Comparison of ENCODE assay signal across 19 cellular contexts in genomic region chr4:77194366-77194765, GRCh38. TPM values are rescaled to one million over a fixed set of nuclear protein-coding genes. Genes with fewer than 3 reads are reported as not detected.
DNase-seq lines count a peak whose midpoint lies in the region; ATAC-seq and TF ChIP-seq lines count a peak whose summit lies in the region.
"Had no signal": no experiment of that assay in that cellular context is flagged by ENCODE, and none has a peak within 500 bp of the region (broad histone marks: within the 10 kb centered on the region; RNA-seq: fewer than 3 reads in every experiment).

No MANE protein-coding gene starts in this region.

- H3K27ac Mint-ChIP-seq in CD4-positive, alpha-beta T cell, result peak overlapping the region; percentile 89
- H3K27ac Mint-ChIP-seq in GM23338, result no peak overlapping the region
- peak overlapping the region; percentile 17 for H3K27ac Mint-ChIP-seq in activated CD4-positive, alpha-beta memory T cell treated with anti-CD3 and anti-CD28 coated beads, Interleukin-2, amount 10 ng/mL, durations not matched to agents 7 days and 5 days
- peak overlapping the region in 7 of 9 donors; percentile 88 to 97 (median 92) for H3K27ac Mint-ChIP-seq in naive thymus-derived CD4-positive, alpha-beta T cell

- H3K27me3 ChIP-seq in CD4-positive, alpha-beta T cell (ENCODE audit: control insufficient read depth, insufficient read depth, low read length), result no peaks in the 10 kb centered on the region
- H3K27me3 ChIP-seq in GM23338 (ENCODE audit: insufficient read depth) (peaks cover 6% of the 10 kb centered on the region; the same call in 1 of the 2 replicates), A673 (replicated peaks; ENCODE audit: insufficient read depth, low read depth, low read length, poor library complexity) (no peaks in the 10 kb centered on the region)
- peaks cover 0 to 5% of the 10 kb centered on the region in 2 donors for H3K27me3 ChIP-seq in naive thymus-derived CD4-positive, alpha-beta T cell (ENCODE audit: control insufficient read depth in 2 of 2, insufficient read depth in 2 of 2, low read length in 2 of 2)
- H3K27me3 ChIP-seq: tibial nerve had no signal

- 0 out of 2 replicates have a peak overlapping the region, but pooled peaks have one; percentile 52 for H2AFZ ChIP-seq in GM23338

- no peak overlapping the region for H3K4me3 ChIP-seq in GM23338
- no peak overlapping the region for H3K4me3 ChIP-seq in naive thymus-derived CD4-positive, alpha-beta T cell (ENCODE audit: low read length)
- no peak overlapping the region for H3K4me3 ChIP-seq in A673 (ENCODE audit: low read depth, low read length, poor library complexity, severe bottlenecking)
- no peak overlapping the region for H3K4me3 ChIP-seq in lower leg skin (ENCODE audit: low read depth, poor library complexity, severe bottlenecking)
- H3K4me3 ChIP-seq: psoas muscle had no signal

- CTCF ChIA-PET in CD4-positive, alpha-beta T cell (lab: Charles Lee), result interaction anchor here (1.2 to 2.6 kb wide), 2 partner anchors 9 to 154 kb away, joined by 3 to 11 read pairs; no protein-coding TSS in a partner anchor
- CTCF ChIA-PET in activated CD4-positive, alpha-beta memory T cell treated with anti-CD3 and anti-CD28 coated beads, Interleukin-2, amount 10 ng/mL, durations not matched to agents 7 days and 5 days (lab: Charles Lee), result interaction anchor here (1.0 to 4.2 kb wide), 6 partner anchors 9 to 149 kb away, joined by 3 to 35 read pairs (median 6); no protein-coding TSS in a partner anchor
- CTCF ChIA-PET in naive thymus-derived CD4-positive, alpha-beta T cell (lab: Charles Lee), result interaction anchor here (0.7 to 3.5 kb wide), 4 partner anchors 9 to 122 kb away, joined by 3 to 31 read pairs (median 8); no protein-coding TSS in a partner anchor
- CTCF ChIA-PET in A673 (lab: Charles Lee), result no interaction called here

- H3K4me2 ChIP-seq in GM23338, result no peak overlapping the region

- no peaks in the 10 kb centered on the region for H3K9me3 ChIP-seq in CD4-positive, alpha-beta T cell (ENCODE audit: control insufficient read depth, low read length)
- no peaks in the 10 kb centered on the region for H3K9me3 ChIP-seq in naive thymus-derived CD4-positive, alpha-beta T cell (ENCODE audit: control insufficient read depth in 2 of 3, low read length in 3 of 3)
- no peaks in the 10 kb centered on the region for H3K9me3 ChIP-seq in A673 (ENCODE audit: low read depth, low read length, poor library complexity, severe bottlenecking)
- H3K9me3 ChIP-seq: heart right ventricle, psoas muscle, tibial nerve had no signal

- H3F3A ChIP-seq in GM23338 (replicated peaks; ENCODE audit: low read depth), result no peaks in the 10 kb centered on the region

- no peaks in the 10 kb centered on the region for H3K9me3 Mint-ChIP-seq in CD4-positive, alpha-beta T cell
- no peaks in the 10 kb centered on the region for H3K9me3 Mint-ChIP-seq in GM23338
- no peaks in the 10 kb centered on the region for H3K9me3 Mint-ChIP-seq in activated CD4-positive, alpha-beta memory T cell treated with anti-CD3 and anti-CD28 coated beads, Interleukin-2, amount 10 ng/mL, durations not matched to agents 7 days and 5 days
- no peaks in the 10 kb centered on the region for H3K9me3 Mint-ChIP-seq in naive thymus-derived CD4-positive, alpha-beta T cell

- 59 to 68% methylated on average over 5 of the region's 5 CpGs for WGBS in lower leg skin, 2 donors

- peaks cover 24% of the 10 kb centered on the region for H3K4me1 Mint-ChIP-seq in CD4-positive, alpha-beta T cell (ENCODE audit: low read depth)
- H3K4me1 Mint-ChIP-seq in GM23338, result no peaks in the 10 kb centered on the region; the same call in none of the 3 replicates
- H3K4me1 Mint-ChIP-seq in activated CD4-positive, alpha-beta memory T cell treated with anti-CD3 and anti-CD28 coated beads, Interleukin-2, amount 10 ng/mL, durations not matched to agents 7 days and 5 days, result peaks cover 19% of the 10 kb centered on the region
- H3K4me1 Mint-ChIP-seq in naive thymus-derived CD4-positive, alpha-beta T cell, result peaks cover 5 to 22% (median 18%) of the 10 kb centered on the region in 7 donors

- intact Hi-C loops in CD4-positive, alpha-beta T cell (cut with DNase I, micrococcal nuclease), result no loop called here
- intact Hi-C loops in naive thymus-derived CD4-positive, alpha-beta T cell (cut with micrococcal nuclease), result loop anchor here in 1 of 2 donors (5.0 kb wide), 1 partner anchor 247 kb away; the partner anchor contains the start of gene SEPTIN11
- intact Hi-C loops in A673 (cut with micrococcal nuclease; ENCODE audit: unreplicated experiment) (no loop called here), lower leg skin (cut with DNase I; ENCODE audit: low total_unique reads) (no loop called here)

- no peaks in the 10 kb centered on the region for H3K36me3 Mint-ChIP-seq in CD4-positive, alpha-beta T cell (ENCODE audit: low read depth)
- H3K36me3 Mint-ChIP-seq in GM23338 (ENCODE audit: low read depth), result no peaks in the 10 kb centered on the region
- no peaks in the 10 kb centered on the region for H3K36me3 Mint-ChIP-seq in activated CD4-positive, alpha-beta memory T cell treated with anti-CD3 and anti-CD28 coated beads, Interleukin-2, amount 10 ng/mL, durations not matched to agents 7 days and 5 days (ENCODE audit: low read depth)
- H3K36me3 Mint-ChIP-seq in naive thymus-derived CD4-positive, alpha-beta T cell, result no peaks in the 10 kb centered on the region

- H3K36me3 ChIP-seq in GM23338 (ENCODE audit: insufficient read depth) (no peaks in the 10 kb centered on the region), A673 (ENCODE audit: insufficient read depth, low read length, poor library complexity, severe bottlenecking) (no peaks in the 10 kb centered on the region)
- no peaks in the 10 kb centered on the region for H3K36me3 ChIP-seq in naive thymus-derived CD4-positive, alpha-beta T cell (ENCODE audit: control insufficient read depth in 2 of 3, insufficient read depth in 3 of 3, low read length in 3 of 3)
- H3K36me3 ChIP-seq: heart right ventricle, tibial nerve had no signal

- H4K20me1 ChIP-seq in GM23338 (replicated peaks; ENCODE audit: insufficient read depth), result no peaks in the 10 kb centered on the region

- no peaks in the 10 kb centered on the region for H3K4me1 ChIP-seq in GM23338 (ENCODE audit: insufficient read depth)
- H3K4me1 ChIP-seq in naive thymus-derived CD4-positive, alpha-beta T cell (ENCODE audit: control insufficient read depth in 2 of 2, insufficient read depth in 2 of 2, low read length in 2 of 2), result peaks cover 0 to 6% of the 10 kb centered on the region in 2 donors
- no peaks in the 10 kb centered on the region for H3K4me1 ChIP-seq in A673 (ENCODE audit: insufficient read depth, low read length, poor library complexity, severe bottlenecking)
- H3K4me1 ChIP-seq: psoas muscle, tibial nerve had no signal

- POLR2A ChIA-PET in CD4-positive, alpha-beta T cell (lab: Charles Lee), result interaction anchor here (0.7 to 2.3 kb wide), 6 partner anchors 10 to 626 kb away, joined by 3 to 22 read pairs (median 6); partner anchors contain the start of genes CCNG2 and CCNI
- POLR2A ChIA-PET in activated CD4-positive, alpha-beta memory T cell treated with anti-CD3 and anti-CD28 coated beads, Interleukin-2, amount 10 ng/mL, durations not matched to agents 7 days and 5 days (lab: Charles Lee), result interaction anchor here (1.0 to 2.3 kb wide), 6 partner anchors 9 to 120 kb away, joined by 3 to 11 read pairs (median 6); partner anchors contain the start of gene CCNI
- POLR2A ChIA-PET in naive thymus-derived CD4-positive, alpha-beta T cell (lab: Charles Lee), result interaction anchor here (0.7 to 1.8 kb wide), 4 partner anchors 9 to 118 kb away, joined by 3 to 13 read pairs (median 4); no protein-coding TSS in a partner anchor
- POLR2A ChIA-PET in A673 (lab: Charles Lee; ENCODE audit: low non-redundant PET), result no interaction called here

- no peak for ATAC-seq in CD4-positive, alpha-beta T cell (ENCODE audit: poor library complexity)
- no peak for ATAC-seq in GM23338
- ATAC-seq in naive thymus-derived CD4-positive, alpha-beta T cell, result no peak
- no peak for ATAC-seq in HG03175 (IDR thresholded peaks at IDR 0.05; ENCODE audit: unreplicated experiment)
- ATAC-seq in GM19328 (IDR thresholded peaks at IDR 0.05; ENCODE audit: unreplicated experiment), result no peak
- ATAC-seq: psoas muscle, Right ventricle myocardium inferior had no signal

- H3K9me2 ChIP-seq in GM23338 (ENCODE audit: insufficient read depth), result no peaks in the 10 kb centered on the region

- no peaks in the 10 kb centered on the region for H3K79me2 ChIP-seq in GM23338 (replicated peaks; ENCODE audit: insufficient read depth)

- no peaks in the 10 kb centered on the region for H3K27me3 Mint-ChIP-seq in CD4-positive, alpha-beta T cell
- peaks cover 11% of the 10 kb centered on the region for H3K27me3 Mint-ChIP-seq in GM23338 (ENCODE audit: insufficient read depth, low read depth, poor library complexity)
- peaks cover 9% of the 10 kb centered on the region for H3K27me3 Mint-ChIP-seq in activated CD4-positive, alpha-beta memory T cell treated with anti-CD3 and anti-CD28 coated beads, Interleukin-2, amount 10 ng/mL, durations not matched to agents 7 days and 5 days
- peaks cover 0 to 13% (median 0%) of the 10 kb centered on the region in 5 donors for H3K27me3 Mint-ChIP-seq in naive thymus-derived CD4-positive, alpha-beta T cell

- H3K4me3 Mint-ChIP-seq in CD4-positive, alpha-beta T cell, result peak overlapping the region; percentile 88
- no peak overlapping the region for H3K4me3 Mint-ChIP-seq in GM23338
- H3K4me3 Mint-ChIP-seq in activated CD4-positive, alpha-beta memory T cell treated with anti-CD3 and anti-CD28 coated beads, Interleukin-2, amount 10 ng/mL, durations not matched to agents 7 days and 5 days, result no peak overlapping the region
- peak overlapping the region in 8 of 10 donors; percentile 78 to 92 (median 90) for H3K4me3 Mint-ChIP-seq in naive thymus-derived CD4-positive, alpha-beta T cell

- no peak for DNase-seq in CD4-positive, alpha-beta T cell
- DNase-seq in GM23338 (ENCODE audit: low spot score) (no peak), A673 (ENCODE audit: low spot score) (no peak), lower leg skin (ENCODE audit: low spot score in 2 of 2) (no peak)
- DNase-seq in activated CD4-positive, alpha-beta memory T cell treated with anti-CD3 and anti-CD28 coated beads, Interleukin-2, amount 10 ng/mL, durations not matched to agents 7 days and 5 days, result no peak
- DNase-seq in naive thymus-derived CD4-positive, alpha-beta T cell, result no peak
- DNase-seq: activated CD4-positive, alpha-beta T cell treated with anti-CD3 and anti-CD28 coated beads for 1 hour; amniotic stem cell; effector CD8-positive, alpha-beta T cell; heart right ventricle; mammary epithelial cell; NCI-H1417 treated with DMSO at 0.1 percent for 48 hours; NCI-H345; NK-92 treated with Interleukin-12 subunit alpha and Interleukin-12 subunit beta, amount 100 ng/mL, for 24 hours; psoas muscle had no signal

- no peak overlapping the region for H3K27ac ChIP-seq in CD4-positive, alpha-beta T cell (ENCODE audit: low read depth, low read length)
- H3K27ac ChIP-seq in GM23338 (ENCODE audit: low read depth), result no peak overlapping the region
- peak overlapping the region; percentile 52 for H3K27ac ChIP-seq in naive thymus-derived CD4-positive, alpha-beta T cell (ENCODE audit: low read depth, low read length)
- no peak overlapping the region for H3K27ac ChIP-seq in A673 (ENCODE audit: low read depth, low read length, poor library complexity, severe bottlenecking)
- H3K27ac ChIP-seq: psoas muscle had no signal

- no peak for TF ChIP-seq POLR2A in lower leg skin (IDR thresholded peaks at IDR 0.05)

- no peak for TF ChIP-seq CTCF in CD4-positive, alpha-beta T cell (IDR thresholded peaks at IDR 0.05)
- TF ChIP-seq CTCF in GM23338 (conservative IDR thresholded peaks at IDR 0.05; ENCODE audit: low read depth in 2 of 2) (no peak), A673 (conservative IDR thresholded peaks at IDR 0.05; ENCODE audit: low read depth, low read length) (no peak), lower leg skin (IDR thresholded peaks at IDR 0.05) (no peak)

- BruUV-seq in A673 (replicated peaks; lab: Mats Ljungman, UMichigan), result no TSS peak

RNA-seq across cellular contexts. Expression of gene CCNG2, which starts 37.4 kb away (rescaled TPM):
- 10 to 100 TPM; 20.6 to 21.3 TPM for total RNA-seq in CD4-positive, alpha-beta T cell
- total RNA-seq in GM23338 (2014; rRNA removed; shearing (Covaris generic)), result 14.2 and 16.5 TPM in 2 replicates
- 5.4 and 7.1 TPM in 2 replicates for polyA plus RNA-seq in GM23338 (2016; fragmentation: Nextera tagmentation; extraction: Ambion mirVana)
- total RNA-seq in activated CD4-positive, alpha-beta memory T cell treated with anti-CD3 and anti-CD28 coated beads, Interleukin-2, amount 10 ng/mL, durations not matched to agents 7 days and 5 days, result 10 to 100 TPM; 48.7 to 50.4 TPM
- total RNA-seq in naive thymus-derived CD4-positive, alpha-beta T cell, result 10 to 100 TPM; 23.6 to 36.7 (median 30.4) TPM
- 10 to 100 TPM in 1 of 2 donors, 1 to 10 TPM in 1; 8.5 to 13.7 TPM for polyA plus RNA-seq in naive thymus-derived CD4-positive, alpha-beta T cell
- total RNA-seq in A673 (2021) (9.2 and 12.9 TPM in 2 replicates), lower leg skin (10 to 100 TPM; 31.7 to 75.1 (median 40.0) TPM)

Comparison
In these comparisons a context has a peak if more than half of its experiments do, and no peak if none do; other contexts are left out.
1. H3K4me3 Mint-ChIP-seq: peak in CD4-positive, alpha-beta T cell (single experiment) and naive thymus-derived CD4-positive, alpha-beta T cell (8 of 10); none in GM23338 (single experiment) and activated CD4-positive, alpha-beta memory T cell treated with anti-CD3 and anti-CD28 coated beads, Interleukin-2, amount 10 ng/mL, durations not matched to agents 7 days and 5 days (single experiment).